In genomic region chr6:25447570-25447929, GRCh38 we compare ENCODE assay signal across 15 cellular contexts.
DNase-seq lines count a peak whose midpoint lies in the region; ATAC-seq and TF ChIP-seq lines count a peak whose summit lies in the region.
"Had no signal": no experiment of that assay in that cellular context is flagged by ENCODE, and none has a peak within 500 bp of the region (broad histone marks: within the 10 kb centered on the region; RNA-seq: fewer than 3 reads in every experiment).

No MANE protein-coding gene starts in this region.

- no peak for DNase-seq in MCF 10A (ENCODE audit: unreplicated experiment)
- no peak for DNase-seq in breast epithelium (ENCODE audit: low spot score in 2 of 2)
- DNase-seq in RPMI8226 = peak; percentile 43
- no peak for DNase-seq in left lobe of liver (ENCODE audit: low spot score)
- DNase-seq in stomach = no peak
- no peak for DNase-seq in foreskin melanocyte
- DNase-seq: activated CD4-positive, alpha-beta T cell treated with anti-CD3 and anti-CD28 coated beads for 4 hours; activated T-cell treated with anti-CD3 and anti-CD28 coated beads for 4 hours; colonic mucosa; Kasumi-1; left colon; NCI-H1930; stimulated activated naive CD4-positive, alpha-beta T cell treated with Interleukin-2 at 50 U/mL for 16 hours had no signal

- H3K27ac Mint-ChIP-seq in MCF 10A (ENCODE audit: low read depth, unreplicated experiment) = peak overlapping the region; percentile 43

- peaks cover 8% of the 10 kb centered on the region for H3K36me3 Mint-ChIP-seq in MCF 10A (ENCODE audit: insufficient read depth, unreplicated experiment)

- peaks cover 20% of the 10 kb centered on the region for H3K4me1 Mint-ChIP-seq in MCF 10A (ENCODE audit: insufficient read depth, unreplicated experiment)

- H3K27me3 ChIP-seq in breast epithelium (no peaks in the 10 kb centered on the region), stomach (no peaks in the 10 kb centered on the region)
- H3K27me3 ChIP-seq: colonic mucosa had no signal

- intact Hi-C loops in MCF 10A (cut with micrococcal nuclease) = no loop called here
- intact Hi-C loops in breast epithelium (cut with DNase I; ENCODE audit: low total_unique reads) = no loop called here
- intact Hi-C loops in stomach (cut with DNase I; ENCODE audit: low total_unique reads) = no loop called here

- no peaks in the 10 kb centered on the region for H3K9me3 Mint-ChIP-seq in MCF 10A (ENCODE audit: unreplicated experiment)

- ATAC-seq in left lobe of liver (peak; percentile 43), GM21619 (IDR thresholded peaks at IDR 0.05; ENCODE audit: unreplicated experiment) (no peak), esophagus mucosa (no peak)
- ATAC-seq: left colon had no signal

- TF ChIP-seq CTCF in MCF 10A (IDR thresholded peaks at IDR 0.05; ENCODE audit: unreplicated experiment) (no peak), breast epithelium (IDR thresholded peaks at IDR 0.05) (no peak), stomach (IDR thresholded peaks at IDR 0.05) (no peak)

- no peaks in the 10 kb centered on the region for H3K27me3 Mint-ChIP-seq in MCF 10A (ENCODE audit: insufficient read depth, unreplicated experiment)

- no peaks in the 10 kb centered on the region for H3K4me1 ChIP-seq in breast epithelium
- peaks cover 0 to 13% (median 6%) of the 10 kb centered on the region in 4 donors for H3K4me1 ChIP-seq in stomach
- H3K4me1 ChIP-seq: colonic mucosa had no signal

- H3K27ac ChIP-seq in breast epithelium (no peak overlapping the region), stomach (peak overlapping the region in 3 of 5 donors; percentile 1 to 12 (median 10))
- H3K27ac ChIP-seq: colonic mucosa had no signal

- no peak overlapping the region for H3K4me3 Mint-ChIP-seq in MCF 10A (ENCODE audit: unreplicated experiment)

- BruUV-seq in MCF 10A (replicated peaks; lab: Mats Ljungman, UMichigan) = no TSS peak

- no peaks in the 10 kb centered on the region for H3K36me3 ChIP-seq in breast epithelium
- H3K36me3 ChIP-seq in stomach = peaks cover 0 to 9% (median 4%) of the 10 kb centered on the region in 4 donors
- H3K36me3 ChIP-seq: colonic mucosa had no signal

- 17 to 75% (median 22%) methylated on average over 1 of the region's 1 CpG for WGBS in stomach, 5 donors

- TF ChIP-seq EP300 in stomach (IDR thresholded peaks at IDR 0.05) = no peak

- CTCF ChIA-PET in MCF 10A (lab: Yijun Ruan, JAX) = interaction anchor here (1.1 to 1.2 kb wide), 3 partner anchors 11 to 169 kb away, joined by 3 to 5 read pairs (median 3); no protein-coding TSS in a partner anchor

- H3K4me3 ChIP-seq in breast epithelium (no peak overlapping the region), stomach (no peak overlapping the region)
- H3K4me3 ChIP-seq: colonic mucosa had no signal

- no peaks in the 10 kb centered on the region for H3K9me3 ChIP-seq in breast epithelium
- peaks cover 0 to 9% (median 4%) of the 10 kb centered on the region in 4 donors for H3K9me3 ChIP-seq in stomach
- H3K9me3 ChIP-seq: colonic mucosa had no signal

- POLR2A ChIA-PET in MCF 10A (lab: Yijun Ruan, JAX) = no interaction called here

- TF ChIP-seq POLR2A in breast epithelium (IDR thresholded peaks at IDR 0.05) (no peak), stomach (IDR thresholded peaks at IDR 0.05) (no peak)

Comparison
In these comparisons a context has a peak if more than half of its experiments do, and no peak if none do; other contexts are left out.
1. H3K27ac ChIP-seq: peak in stomach (3 of 5); none in breast epithelium (0 of 2).